ENCODE assay signal across 8 cellular contexts in the genomic region with DNA sequence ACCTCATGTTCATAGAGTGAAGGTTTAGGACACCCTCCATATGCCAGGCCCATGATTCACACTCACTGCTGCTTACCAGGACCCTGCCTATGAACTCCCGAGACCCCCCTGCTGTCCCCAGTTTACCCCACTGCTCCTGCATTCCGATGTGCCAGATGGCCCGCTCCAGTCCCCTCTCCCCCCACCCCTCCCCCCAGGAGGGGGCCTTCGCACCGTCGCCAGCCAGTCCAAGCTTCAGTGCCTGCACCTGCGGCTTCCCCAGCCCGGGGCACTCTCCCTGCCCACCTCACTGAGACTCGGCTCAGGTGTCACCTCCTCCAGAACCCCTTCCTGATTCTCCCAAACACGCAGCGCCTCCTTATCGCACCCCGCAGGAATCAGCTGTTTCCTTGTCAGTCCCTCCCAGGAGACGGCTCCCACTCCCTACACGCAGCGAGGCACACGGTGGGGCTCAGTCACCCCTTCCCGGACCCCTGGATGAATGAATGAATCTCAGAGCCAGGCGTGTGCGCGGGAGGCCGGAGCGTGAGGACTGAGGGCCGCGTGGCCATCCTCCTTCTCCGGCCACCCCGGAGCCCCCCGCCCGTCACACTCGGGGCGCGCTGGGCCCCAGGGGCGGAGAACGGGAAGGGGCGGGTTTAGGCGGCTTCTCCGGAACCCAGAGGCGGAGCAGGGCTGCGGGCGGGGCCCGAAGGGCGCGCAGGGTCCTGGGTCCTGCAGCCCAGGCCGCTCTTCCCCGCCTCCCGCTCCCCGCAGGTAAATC. TPM values are rescaled to one million over a fixed set of nuclear protein-coding genes. Genes with fewer than 3 reads are reported as not detected.
A peak's percentile ranks its signal among the peaks of the same experiment; 100 is the strongest.
DNase-seq lines count a peak whose midpoint lies in the region; ATAC-seq and TF ChIP-seq lines count a peak whose summit lies in the region.

No MANE protein-coding gene starts in this region.

- H3K27me3 ChIP-seq in HCT116 (ENCODE audit: insufficient read depth, low read length) = no peaks in the 10 kb centered on the region

- POLR2A ChIA-PET in HCT116 (lab: Charles Lee) = no interaction called here

- peak overlapping the region; percentile 99 for H3K27ac ChIP-seq in HCT116 (ENCODE audit: low read depth, low read length)
- peak overlapping the region; percentile 92 to 100 for H3K27ac ChIP-seq in coronary artery

- WGBS in lower leg skin, 2 donors = 3 to 5% methylated on average over 19 to 23 of the region's 47 CpGs

- intact Hi-C loops in HCT116 (cut with micrococcal nuclease) (loop anchor here (2.0 kb wide), 1 partner anchor 24 kb away; no protein-coding TSS in a partner anchor), lower leg skin (cut with DNase I; ENCODE audit: low total_unique reads) (no loop called here)

- no TSS peak for BruUV-seq in HCT116 (replicated peaks; lab: Mats Ljungman, UMichigan)

- no peak for DNase-seq in HCT116 (ENCODE audit: low read depth, low spot score)
- peak; percentile 9 for DNase-seq in NCI-H146 treated with DMSO at 0.1 percent for 48 hours (lab: John Stamatoyannopoulos, UW; ENCODE audit: unreplicated experiment)
- peak; percentile 70 for DNase-seq in activated CD4-positive, CD25-positive, alpha-beta regulatory T cell treated with anti-CD3 and anti-CD28 coated beads, Interleukin-2, amount 50 U/mL, for 72 hours
- no peak for DNase-seq in coronary artery (ENCODE audit: low spot score)
- peak in 1 of 2 donors; percentile 93 for DNase-seq in lower leg skin (ENCODE audit: low spot score in 2 of 2)
- DNase-seq in stimulated activated CD4-positive, alpha-beta T cell treated with anti-CD3 and anti-CD28 coated beads, TNF-alpha, amount 100 ng/mL, for 48 hours (ENCODE audit: low read depth in 3 of 3) = peak in 2 of 3 donors; percentile 46 to 78
- no peak for DNase-seq in COLO829 (ENCODE audit: low spot score)

- H2AFZ ChIP-seq in HCT116 (ENCODE audit: low read depth, low read length, poor library complexity, severe bottlenecking) = no peak overlapping the region

- no peak for TF ChIP-seq RAD21 in HCT116 (IDR thresholded peaks at IDR 0.05; ENCODE audit: low read depth)

- RAD21 ChIA-PET in HCT116 (lab: Charles Lee; ENCODE audit: low non-redundant PET in 1 of 2, low total read pairs in 2 of 2, uncharacterized antibody in 2 of 2, unreplicated experiment in 2 of 2) = no interaction called here

- TF ChIP-seq POLR2A in HCT116 (IDR thresholded peaks at IDR 0.05; ENCODE audit: borderline replicate concordance, extremely low read depth, insufficient read depth, insufficient read length) (peak; percentile 5), lower leg skin (IDR thresholded peaks at IDR 0.05) (peak in 1 of 2 donors; percentile 27)

- H3K79me2 ChIP-seq in HCT116 (ENCODE audit: insufficient read depth, low read length) = peaks cover 35% of the 10 kb centered on the region

- peak overlapping the region; percentile 99 for H3K4me2 ChIP-seq in HCT116 (ENCODE audit: low read length)

- H4K20me1 ChIP-seq in HCT116 (ENCODE audit: insufficient read depth) = no peaks in the 10 kb centered on the region

- no peaks in the 10 kb centered on the region for H3K9me2 ChIP-seq in HCT116 (ENCODE audit: insufficient read depth)

- peak overlapping the region; percentile 95 for H3K9ac ChIP-seq in HCT116 (ENCODE audit: low read length)

- ATAC-seq in HCT116 = peak; percentile 63

- CTCF ChIA-PET in HCT116 (lab: Charles Lee) = interaction anchor here (1.3 kb wide), 1 partner anchor 25 kb away, joined by 3 read pairs; no protein-coding TSS in a partner anchor

- H3K4me1 ChIP-seq in HCT116 (ENCODE audit: control insufficient read depth in 1 of 2, insufficient read depth in 2 of 2, low read length in 2 of 2) = peaks cover 21 to 63% of the 10 kb centered on the region in 2 experiments

- H3K36me3 ChIP-seq in HCT116 (ENCODE audit: control insufficient read depth in 1 of 2, insufficient read depth in 2 of 2, low read length in 2 of 2) = no peaks in the 10 kb centered on the region

- H3K4me3 ChIP-seq in GM08714 (ENCODE audit: low read length) (peak overlapping the region; percentile 88), HCT116 (replicated peaks in 1 of 2; ENCODE audit: low read depth in 1 of 2, low read length in 2 of 2) (peak overlapping the region; percentile 85 to 93), coronary artery (peak overlapping the region; percentile 96), lower leg skin (ENCODE audit: low read depth, poor library complexity, severe bottlenecking) (peak overlapping the region; percentile 43)

- no peak for TF ChIP-seq CTCF in HCT116 (IDR thresholded peaks at IDR 0.05 in 2 of 3, conservative IDR thresholded peaks at IDR 0.05 in 1 of 3; ENCODE audit: borderline replicate concordance in 1 of 3, insufficient read depth in 1 of 3, low read depth in 2 of 3, low read length in 2 of 3)
- no peak for TF ChIP-seq CTCF in coronary artery (IDR thresholded peaks at IDR 0.05)
- TF ChIP-seq CTCF in lower leg skin (IDR thresholded peaks at IDR 0.05) = no peak

- no peaks in the 10 kb centered on the region for H3K9me3 ChIP-seq in HCT116 (ENCODE audit: control insufficient read depth in 1 of 2, insufficient read depth in 1 of 2, low read depth in 1 of 2, low read length in 2 of 2)

TF ChIP-seq in HCT116, 20 proteins besides CTCF, POLR2A, EP300 and RAD21:
- TF ChIP-seq EZH2 (IDR thresholded peaks at IDR 0.05) (no peak), SIN3A (IDR thresholded peaks at IDR 0.05; ENCODE audit: low read depth) (peak; percentile 65; the same call in 1 of the 2 replicates), POLR2AphosphoS5 (IDR thresholded peaks at IDR 0.05; ENCODE audit: low read depth, low read length) (peak; percentile 55), ZNF274 (IDR thresholded peaks at IDR 0.05; ENCODE audit: low read depth, low read length) (no peak), ELF1 (IDR thresholded peaks at IDR 0.05; ENCODE audit: borderline replicate concordance, low read depth) (no peak), ATF3 (IDR thresholded peaks at IDR 0.05) (no peak), EGR1 (IDR thresholded peaks at IDR 0.05; ENCODE audit: low read depth) (no peak), EZH2phosphoT487 (IDR thresholded peaks at IDR 0.05; ENCODE audit: borderline replicate concordance) (no peak), CEBPB (IDR thresholded peaks at IDR 0.05; ENCODE audit: low read depth) (no peak), YY1 (IDR thresholded peaks at IDR 0.05; ENCODE audit: extremely low read depth, insufficient replicate concordance, low read depth, low read length) (no peak)
- TF ChIP-seq, protein P1, sequence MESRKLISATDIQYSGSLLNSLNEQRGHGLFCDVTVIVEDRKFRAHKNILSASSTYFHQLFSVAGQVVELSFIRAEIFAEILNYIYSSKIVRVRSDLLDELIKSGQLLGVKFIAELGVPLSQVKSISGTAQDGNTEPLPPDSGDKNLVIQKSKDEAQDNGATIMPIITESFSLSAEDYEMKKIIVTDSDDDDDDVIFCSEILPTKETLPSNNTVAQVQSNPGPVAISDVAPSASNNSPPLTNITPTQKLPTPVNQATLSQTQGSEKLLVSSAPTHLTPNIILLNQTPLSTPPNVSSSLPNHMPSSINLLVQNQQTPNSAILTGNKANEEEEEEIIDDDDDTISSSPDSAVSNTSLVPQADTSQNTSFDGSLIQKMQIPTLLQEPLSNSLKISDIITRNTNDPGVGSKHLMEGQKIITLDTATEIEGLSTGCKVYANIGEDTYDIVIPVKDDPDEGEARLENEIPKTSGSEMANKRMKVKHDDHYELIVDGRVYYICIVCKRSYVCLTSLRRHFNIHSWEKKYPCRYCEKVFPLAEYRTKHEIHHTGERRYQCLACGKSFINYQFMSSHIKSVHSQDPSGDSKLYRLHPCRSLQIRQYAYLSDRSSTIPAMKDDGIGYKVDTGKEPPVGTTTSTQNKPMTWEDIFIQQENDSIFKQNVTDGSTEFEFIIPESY (IDR thresholded peaks at IDR 0.05; ENCODE audit: extremely low read depth, insufficient replicate concordance, low read length) = no peak
- TF ChIP-seq, protein P2, sequence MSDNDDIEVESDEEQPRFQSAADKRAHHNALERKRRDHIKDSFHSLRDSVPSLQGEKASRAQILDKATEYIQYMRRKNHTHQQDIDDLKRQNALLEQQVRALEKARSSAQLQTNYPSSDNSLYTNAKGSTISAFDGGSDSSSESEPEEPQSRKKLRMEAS (IDR thresholded peaks at IDR 0.05) = peak; percentile 32; the same call in 1 of the 2 replicates

RNA-seq across cellular contexts. Expression of gene MYO1C, which starts 1.7 kb away (rescaled TPM):
- total RNA-seq in HCT116 (2021; ENCODE audit: unreplicated experiment) (227 TPM), lower leg skin (100 to 1,000 TPM in 1 of 4 donors, 10 to 100 TPM in 3; 71.3 to 101 (median 84.8) TPM)
- polyA plus RNA-seq in HCT116 (2012) = 118 and 151 TPM in 2 replicates

RNA-seq across cellular contexts. Expression of gene INPP5K, which starts 25.6 kb away (rescaled TPM):
- total RNA-seq in HCT116 (2021; ENCODE audit: unreplicated experiment) (25.6 TPM), lower leg skin (100 to 1,000 TPM; 101 to 172 (median 134) TPM)
- 20.6 and 22.2 TPM in 2 replicates for polyA plus RNA-seq in HCT116 (2012)

RNA-seq across cellular contexts. Expression of gene CRK, which starts 34.8 kb away (rescaled TPM):
- total RNA-seq in HCT116 (2021; ENCODE audit: unreplicated experiment) (55.5 TPM), lower leg skin (10 to 100 TPM; 48.2 to 70.0 (median 50.7) TPM)
- 32.2 and 38.8 TPM in 2 replicates for polyA plus RNA-seq in HCT116 (2012)

Comparison
In these comparisons a context has a peak if more than half of its experiments do, and no peak if none do; other contexts are left out.
1. H3K4me3 ChIP-seq: peak in every context shown above with its lines; median percentile 96 in coronary artery; 89 in HCT116; 88 in GM08714; 43 in lower leg skin.
2. DNase-seq: peak in NCI-H146 treated with DMSO at 0.1 percent for 48 hours (single experiment), activated CD4-positive, CD25-positive, alpha-beta regulatory T cell treated with anti-CD3 and anti-CD28 coated beads, Interleukin-2, amount 50 U/mL, for 72 hours (single experiment) and stimulated activated CD4-positive, alpha-beta T cell treated with anti-CD3 and anti-CD28 coated beads, TNF-alpha, amount 100 ng/mL, for 48 hours (2 of 3); none in HCT116 (single experiment), coronary artery (single experiment) and COLO829 (single experiment).